9 cellular contexts compared by ENCODE assay signal in genomic region chr1:180415985-180416633, GRCh38.
DNase-seq lines count a peak whose midpoint lies in the region; ATAC-seq, FAIRE-seq and TF ChIP-seq lines count a peak whose summit lies in the region.
"Had no signal": no experiment of that assay in that cellular context is flagged by ENCODE, and none has a peak within 500 bp of the region (broad histone marks: within the 10 kb centered on the region; RNA-seq: fewer than 3 reads in every experiment).

No MANE protein-coding gene starts in this region.

- no peaks in the 10 kb centered on the region for H3K4me1 ChIP-seq in smooth muscle cell (ENCODE audit: low read depth)

- peaks cover 30% of the 10 kb centered on the region for H3K36me3 Mint-ChIP-seq in activated CD4-positive, alpha-beta T cell treated with anti-CD3 and anti-CD28 coated beads for 36 hours (ENCODE audit: low read depth)

- intact Hi-C loops in activated CD4-positive, alpha-beta T cell treated with anti-CD3 and anti-CD28 coated beads for 36 hours (cut with DNase I, micrococcal nuclease) = loop anchor here (1.0 kb wide), 1 partner anchor 164 kb away; no protein-coding TSS in a partner anchor

- H3K27me3 Mint-ChIP-seq in activated CD4-positive, alpha-beta T cell treated with anti-CD3 and anti-CD28 coated beads for 36 hours = no peaks in the 10 kb centered on the region

- H3K9me3 Mint-ChIP-seq in activated CD4-positive, alpha-beta T cell treated with anti-CD3 and anti-CD28 coated beads for 36 hours (ENCODE audit: low read depth) = peaks cover 5% of the 10 kb centered on the region

- FAIRE-seq in RCC 7860 (lab: Jason Lieb, UNC) = no peak

- H3K36me3 ChIP-seq in smooth muscle cell (ENCODE audit: low read depth) = peaks cover 7% of the 10 kb centered on the region

- no peaks in the 10 kb centered on the region for H3K27me3 ChIP-seq in smooth muscle cell (ENCODE audit: low read depth)

- H3F3A ChIP-seq in smooth muscle cell (ENCODE audit: low read depth) = no peaks in the 10 kb centered on the region

- H3K27ac Mint-ChIP-seq in activated CD4-positive, alpha-beta T cell treated with anti-CD3 and anti-CD28 coated beads for 36 hours = no peak overlapping the region

- H3K9me3 ChIP-seq in smooth muscle cell (replicated peaks; ENCODE audit: low read depth) = no peaks in the 10 kb centered on the region

- H3K4me2 ChIP-seq in smooth muscle cell = no peak overlapping the region

- no peak overlapping the region for H3K4me3 ChIP-seq in smooth muscle cell
- H3K4me3 ChIP-seq: skin epidermis had no signal

- peaks cover 26% of the 10 kb centered on the region for H4K20me1 ChIP-seq in smooth muscle cell (ENCODE audit: low read depth)

- no peak overlapping the region for H2AFZ ChIP-seq in smooth muscle cell (ENCODE audit: low read depth)

- POLR2A ChIA-PET in activated CD4-positive, alpha-beta T cell treated with anti-CD3 and anti-CD28 coated beads for 36 hours (lab: Charles Lee) = no interaction called here

- CTCF ChIA-PET in activated CD4-positive, alpha-beta T cell treated with anti-CD3 and anti-CD28 coated beads for 36 hours (lab: Charles Lee) = interaction anchor here (0.7 to 1.7 kb wide), 10 partner anchors 9 to 450 kb away, joined by 3 to 7 read pairs (median 4); no protein-coding TSS in a partner anchor

- H3K4me3 Mint-ChIP-seq in activated CD4-positive, alpha-beta T cell treated with anti-CD3 and anti-CD28 coated beads for 36 hours = no peak overlapping the region

- no peak for ATAC-seq in GM21619 (IDR thresholded peaks at IDR 0.05; ENCODE audit: unreplicated experiment)
- ATAC-seq in activated CD4-positive, alpha-beta T cell treated with anti-CD3 and anti-CD28 coated beads for 36 hours = no peak

- WGBS in smooth muscle cell (ENCODE audit: low lambda C conversion rate) = 23% methylated on average over 2 of the region's 2 CpGs

- H3K9ac ChIP-seq in smooth muscle cell (ENCODE audit: low read depth) = no peak overlapping the region

- H3K27ac ChIP-seq in smooth muscle cell (ENCODE audit: low read depth) = no peak overlapping the region
- H3K27ac ChIP-seq: skin epidermis had no signal

- peak; percentile 54 for TF ChIP-seq CTCF in smooth muscle cell (IDR thresholded peaks at IDR 0.05; ENCODE audit: borderline replicate concordance, insufficient read depth, poor library complexity, severe bottlenecking)

- H3K4me1 Mint-ChIP-seq in activated CD4-positive, alpha-beta T cell treated with anti-CD3 and anti-CD28 coated beads for 36 hours = no peaks in the 10 kb centered on the region

- H3K79me2 ChIP-seq in smooth muscle cell (ENCODE audit: low read depth) = peaks cover 7% of the 10 kb centered on the region

- DNase-seq in DMS53 treated with DMSO at 0.1 percent for 48 hours (lab: John Stamatoyannopoulos, UW; ENCODE audit: unreplicated experiment) = peak; percentile 47
- peak; percentile 40 for DNase-seq in LHCN-M2 (ENCODE audit: low read depth)
- DNase-seq in RCC 7860 (ENCODE audit: low spot score) = peak; percentile 21
- DNase-seq in fibroblast of peridontal ligament (ENCODE audit: extremely low read depth) = peak; percentile 60
- no peak for DNase-seq in smooth muscle cell (lab: John Stamatoyannopoulos, UW; ENCODE audit: unreplicated experiment)
- DNase-seq in activated CD4-positive, alpha-beta T cell treated with anti-CD3 and anti-CD28 coated beads for 36 hours = no peak
- DNase-seq in activated gamma-delta T cell treated with Interleukin-2 at 50 U/mL for 16 hours = no peak

Comparison
In these comparisons a context has a peak if more than half of its experiments do, and no peak if none do; other contexts are left out.
1. DNase-seq: peak in DMS53 treated with DMSO at 0.1 percent for 48 hours (single experiment), LHCN-M2 (single experiment), RCC 7860 (single experiment) and fibroblast of peridontal ligament (single experiment); none in smooth muscle cell (single experiment), activated CD4-positive, alpha-beta T cell treated with anti-CD3 and anti-CD28 coated beads for 36 hours (single experiment) and activated gamma-delta T cell treated with Interleukin-2 at 50 U/mL for 16 hours (single experiment).